In genomic region chr13:47067296-47067695, GRCh38 we compare ENCODE assay signal across 18 cellular contexts.
"Had no signal": no experiment of that assay in that cellular context is flagged by ENCODE, and none has a peak within 500 bp of the region (broad histone marks: within the 10 kb centered on the region; RNA-seq: fewer than 3 reads in every experiment).

No MANE protein-coding gene starts in this region.

- ATAC-seq: HepG2 had no signal

- H3K27me3 ChIP-seq: SJSA1 had no signal

- H3K4me3 ChIP-seq: SJSA1, SK-N-MC had no signal

- H3K36me3 ChIP-seq: SJSA1 had no signal

- DNase-seq: IMR-90, Karpas-422, KG1, MM.1S, NCI-H1092 treated with DMSO at 0.1 percent for 48 hours, NCI-H1436, NCI-H187, NCI-H2029, NCI-H2081 treated with DMSO at 0.1 percent for 48 hours, NCI-H2171 treated with DMSO at 0.1 percent for 48 hours, NCI-H524, NCI-H526 treated with DMSO at 0.1 percent for 48 hours, Right ventricle myocardium superior, RPMI8226, SIG-M5 had no signal

- H3K27ac ChIP-seq: SJSA1, SK-N-MC had no signal

- H3K4me1 ChIP-seq: SJSA1 had no signal

- H3K9me3 ChIP-seq: SJSA1 had no signal
